Comparison of ENCODE assay signal across 8 cellular contexts in genomic region chr4:22515888-22516541, GRCh38. TPM values are rescaled to one million over a fixed set of nuclear protein-coding genes. Genes with fewer than 3 reads are reported as not detected.
A peak's percentile ranks its signal among the peaks of the same experiment; 100 is the strongest.
DNase-seq lines count a peak whose midpoint lies in the region; ATAC-seq, FAIRE-seq and TF ChIP-seq lines count a peak whose summit lies in the region.

Gene ADGRA3, minus strand, starts transcription at chr4:22516066. Its CDS starts 282 bp downstream, at chr4:22515784.

- no peak for TF ChIP-seq CTCF in IMR-90 (conservative IDR thresholded peaks at IDR 0.05; ENCODE audit: low read depth, low read length)
- no peak for TF ChIP-seq CTCF in bronchial epithelial cell (IDR thresholded peaks at IDR 0.05; ENCODE audit: insufficient read depth, low read length, severe bottlenecking)

- H3K4me3 Mint-ChIP-seq in activated CD4-positive, alpha-beta T cell treated with anti-CD3 and anti-CD28 coated beads for 36 hours = peak within 1 kb of the TSS; percentile 89

- intact Hi-C loops in activated CD4-positive, alpha-beta T cell treated with anti-CD3 and anti-CD28 coated beads for 36 hours (cut with DNase I, micrococcal nuclease) = loop anchor here (1.0 to 10.0 kb wide), 4 partner anchors 72 to 176 kb away; partner anchors contain the start of gene GBA3 (in 1 of the 2)
- intact Hi-C loops in IMR-90 (cut with micrococcal nuclease) = loop anchor here (2.0 to 10.0 kb wide), 5 partner anchors 33 to 729 kb away; no protein-coding TSS in a partner anchor

- H3K9me1 ChIP-seq in IMR-90 (ENCODE audit: insufficient read depth, low read length) = 0 out of 2 replicates have a peak, but pooled peaks cover 2% of the 10 kb centered on the region

- BruUV-seq in IMR-90 (replicated peaks; lab: Mats Ljungman, UMichigan) = no TSS peak

- H3K27ac ChIP-seq in IMR-90 (ENCODE audit: insufficient read depth, low read length) = peak within 1 kb of the TSS; percentile 58

- dilution Hi-C loops in IMR-90 (cut with HindIII; ENCODE audit: low sequenced_read_pairs, unreplicated experiment) = no loop called here

- CTCF ChIA-PET in activated CD4-positive, alpha-beta T cell treated with anti-CD3 and anti-CD28 coated beads for 36 hours (lab: Charles Lee) = no interaction called here
- CTCF ChIA-PET in IMR-90 (lab: Yijun Ruan, JAX) = interaction anchor here (0.7 kb wide), 1 partner anchor 38 kb away, joined by 4 read pairs; no protein-coding TSS in a partner anchor

- H3K36me3 ChIP-seq in IMR-90 (ENCODE audit: control insufficient read depth, insufficient read depth, low read length) (no peaks in the 10 kb centered on the region), bronchial epithelial cell (ENCODE audit: control insufficient read depth, insufficient read depth, low read length) (no peaks in the 10 kb centered on the region)

- H2AK9ac ChIP-seq in IMR-90 (replicated peaks; ENCODE audit: low read depth, low read length, poor library complexity) = peak within 1 kb of the TSS; percentile 82

- POLR2A ChIA-PET in activated CD4-positive, alpha-beta T cell treated with anti-CD3 and anti-CD28 coated beads for 36 hours (lab: Charles Lee) = interaction anchor here (1.2 kb wide), 1 partner anchor 14 kb away, joined by 3 read pairs; no protein-coding TSS in a partner anchor
- POLR2A ChIA-PET in IMR-90 (lab: Charles Lee; ENCODE audit: unreplicated experiment) = no interaction called here

- H4K91ac ChIP-seq in IMR-90 (ENCODE audit: insufficient read depth, low read depth, low read length) = peak within 1 kb of the TSS; percentile 70

- H2BK15ac ChIP-seq in IMR-90 (ENCODE audit: low read depth, low read length) = peak within 1 kb of the TSS; percentile 72; the same call in 2 of the 3 replicates

- peak within 1 kb of the TSS; percentile 52 to 86 for H4K8ac ChIP-seq in IMR-90 (ENCODE audit: low read depth in 2 of 2, low read length in 2 of 2)

- peak within 1 kb of the TSS; percentile 77 for H3K14ac ChIP-seq in IMR-90 (replicated peaks; ENCODE audit: low read depth, low read length)

- H2BK120ac ChIP-seq in IMR-90 (ENCODE audit: low read depth, low read length) = peak within 1 kb of the TSS; percentile 75

- no peak; the same call in 1 of the 2 replicates for TF ChIP-seq RAD21 in IMR-90 (IDR thresholded peaks at IDR 0.05; ENCODE audit: low read length)

- peak within 1 kb of the TSS; percentile 41 for H2BK5ac ChIP-seq in IMR-90 (ENCODE audit: low read depth, low read length, poor library complexity, severe bottlenecking)

- H3K56ac ChIP-seq in IMR-90 (ENCODE audit: extremely low read depth, insufficient read depth, low read length) = peak within 1 kb of the TSS; percentile 43; the same call in 1 of the 2 replicates

- peaks cover 7% of the 10 kb centered on the region for H3K4me1 ChIP-seq in IMR-90 (ENCODE audit: control insufficient read depth, insufficient read depth, low read length)

- H3K9ac ChIP-seq in IMR-90 (ENCODE audit: low read depth, low read length) = peak within 1 kb of the TSS; percentile 63

- no peak within 1 kb of the TSS for H4K5ac ChIP-seq in IMR-90 (ENCODE audit: low read depth, low read length)

- peak within 1 kb of the TSS; percentile 96 for H2AFZ ChIP-seq in IMR-90 (replicated peaks; ENCODE audit: low read length, poor library complexity)

- peaks cover 13% of the 10 kb centered on the region for H3K4me1 Mint-ChIP-seq in activated CD4-positive, alpha-beta T cell treated with anti-CD3 and anti-CD28 coated beads for 36 hours

- peaks cover 4 to 33% of the 10 kb centered on the region in 2 experiments; a peak in 3 of 4 replicates for H3K79me1 ChIP-seq in IMR-90 (ENCODE audit: low read depth in 1 of 2, low read length in 2 of 2)

- H3K4me2 ChIP-seq in IMR-90 (ENCODE audit: low read depth, low read length) = peak within 1 kb of the TSS; percentile 98

- H3K18ac ChIP-seq in IMR-90 (ENCODE audit: low read depth, low read length) = peak within 1 kb of the TSS; percentile 6; the same call in 1 of the 2 replicates

- DNase-seq in activated CD4-positive, alpha-beta T cell treated with anti-CD3 and anti-CD28 coated beads for 36 hours = peak; percentile 68
- DNase-seq in activated CD4-positive, alpha-beta T cell treated with anti-CD3 and anti-CD28 coated beads, Interleukin-2, amount 50 U/mL, for 1 hour = no peak
- DNase-seq in IMR-90 (peak; percentile 51), bronchial epithelial cell (ENCODE audit: low read depth) (no peak), iPS-NIHi7 (ENCODE audit: extremely low spot score) (peak; percentile 90), skeletal muscle cell (ENCODE audit: low read depth) (no peak), DMS153 (lab: John Stamatoyannopoulos, UW) (no peak)

- H3K4me3 ChIP-seq in IMR-90 (ENCODE audit: insufficient read depth, low read depth, low read length) = peak within 1 kb of the TSS; percentile 56
- H3K4me3 ChIP-seq in bronchial epithelial cell (ENCODE audit: low read depth, low read length) = peak within 1 kb of the TSS; percentile 57
- H3K4me3 ChIP-seq in skeletal muscle cell (ENCODE audit: low read depth, low read length) = peak within 1 kb of the TSS; percentile 70

- H2AK5ac ChIP-seq in IMR-90 (ENCODE audit: low read depth, low read length) = no peak within 1 kb of the TSS; the same call in 1 of the 2 replicates

- in situ Hi-C loops in IMR-90 (cut with MboI; ENCODE audit: low sequenced_read_pairs) = no loop called here

- H2BK20ac ChIP-seq in IMR-90 (ENCODE audit: low read depth, low read length) = 0 out of 2 replicates have a peak within 1 kb of the TSS, but pooled peaks have one; percentile 25

- H3K27me3 Mint-ChIP-seq in activated CD4-positive, alpha-beta T cell treated with anti-CD3 and anti-CD28 coated beads for 36 hours = peaks cover 14% of the 10 kb centered on the region

- H3K4ac ChIP-seq in IMR-90 (ENCODE audit: low read depth, low read length) = peak within 1 kb of the TSS; percentile 52

- H3K27me3 ChIP-seq in IMR-90 (ENCODE audit: control insufficient read depth, insufficient read depth, low read length) (no peaks in the 10 kb centered on the region), bronchial epithelial cell (ENCODE audit: control insufficient read depth, insufficient read depth, low read length) (no peaks in the 10 kb centered on the region)

- H4K20me1 ChIP-seq in IMR-90 (ENCODE audit: insufficient read depth, low read length) = peaks cover 20% of the 10 kb centered on the region; the same call in 1 of the 2 replicates

- FAIRE-seq in bronchial epithelial cell (lab: Jason Lieb, UNC) = no peak

- H3K9me3 ChIP-seq in IMR-90 (ENCODE audit: control insufficient read depth, insufficient read depth, low read length) = no peaks in the 10 kb centered on the region

- no peaks in the 10 kb centered on the region for H3K9me3 Mint-ChIP-seq in activated CD4-positive, alpha-beta T cell treated with anti-CD3 and anti-CD28 coated beads for 36 hours (ENCODE audit: low read depth)

- H3K36me3 Mint-ChIP-seq in activated CD4-positive, alpha-beta T cell treated with anti-CD3 and anti-CD28 coated beads for 36 hours (ENCODE audit: low read depth) = peaks cover 3% of the 10 kb centered on the region

- peak within 1 kb of the TSS; percentile 91 for H3K23ac ChIP-seq in IMR-90 (ENCODE audit: low read depth, low read length)

- ATAC-seq in activated CD4-positive, alpha-beta T cell treated with anti-CD3 and anti-CD28 coated beads for 36 hours = peak; percentile 70
- ATAC-seq in IMR-90 (ENCODE audit: low read depth) (peak; percentile 89), SK-N-SH treated with all-trans-retinoic acid at 6 μM for 48 hours (peak; percentile 82)

- peak within 1 kb of the TSS; percentile 88 for H3K27ac Mint-ChIP-seq in activated CD4-positive, alpha-beta T cell treated with anti-CD3 and anti-CD28 coated beads for 36 hours

- TF ChIP-seq POLR2A in IMR-90 (IDR thresholded peaks at IDR 0.05; ENCODE audit: low read depth, low read length) = peak; percentile 18

- WGBS in IMR-90 (ENCODE audit: extremely low coverage in 2 of 2, insufficient read length in 1 of 2), 2 experiments = 0% methylated on average over 27 of the region's 74 CpGs; no CpG with 5 or more reads in 1 of the 2 experiments

TF ChIP-seq in IMR-90, 13 proteins besides CTCF, POLR2A, EP300 and RAD21 (continues in another document):
- TF ChIP-seq, protein P1, sequence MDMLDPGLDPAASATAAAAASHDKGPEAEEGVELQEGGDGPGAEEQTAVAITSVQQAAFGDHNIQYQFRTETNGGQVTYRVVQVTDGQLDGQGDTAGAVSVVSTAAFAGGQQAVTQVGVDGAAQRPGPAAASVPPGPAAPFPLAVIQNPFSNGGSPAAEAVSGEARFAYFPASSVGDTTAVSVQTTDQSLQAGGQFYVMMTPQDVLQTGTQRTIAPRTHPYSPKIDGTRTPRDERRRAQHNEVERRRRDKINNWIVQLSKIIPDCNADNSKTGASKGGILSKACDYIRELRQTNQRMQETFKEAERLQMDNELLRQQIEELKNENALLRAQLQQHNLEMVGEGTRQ (IDR thresholded peaks at IDR 0.05; ENCODE audit: low read depth, low read length) = no peak
- TF ChIP-seq MXI1 (IDR thresholded peaks at IDR 0.05; ENCODE audit: borderline replicate concordance, low read depth, low read length) = no peak; the same call in 1 of the 2 replicates
- TF ChIP-seq FOS (IDR thresholded peaks at IDR 0.05; ENCODE audit: low read depth, low read length) = no peak

TF ChIP-seq in SK-N-SH treated with all-trans-retinoic acid at 6 μM for 48 hours, 23 proteins besides CTCF, POLR2A, EP300 and RAD21:
- TF ChIP-seq ZNF8 (CRISPR knock-in tag; IDR thresholded peaks at IDR 0.05) = no peak
- TF ChIP-seq TOX (CRISPR knock-in tag; IDR thresholded peaks at IDR 0.05; ENCODE audit: borderline replicate concordance) = no peak
- 0 out of 2 replicates have a peak, but pooled peaks have one; percentile 20 for TF ChIP-seq CSDC2 (CRISPR knock-in tag; IDR thresholded peaks at IDR 0.05)
- TF ChIP-seq ZFP3 (CRISPR knock-in tag; IDR thresholded peaks at IDR 0.05) = no peak
- TF ChIP-seq ZFP30 (CRISPR knock-in tag; IDR thresholded peaks at IDR 0.05) = 0 out of 2 replicates have a peak, but pooled peaks have one; percentile 28
- TF ChIP-seq ZC3H10 (CRISPR knock-in tag; IDR thresholded peaks at IDR 0.05) = no peak

RNA-seq across cellular contexts. Expression of gene ADGRA3, which starts in this region (rescaled TPM):
- 10 to 100 TPM; 10.8 to 15.2 TPM for total RNA-seq in activated CD4-positive, alpha-beta T cell treated with anti-CD3 and anti-CD28 coated beads for 36 hours
- total RNA-seq in IMR-90 (2012; rRNA removed) = 28.0 and 30.3 TPM in 2 replicates
- polyA plus RNA-seq in IMR-90 (2012; rRNA removed) = 17.1 and 20.1 TPM in 2 replicates
- polyA plus RNA-seq in IMR-90 (2012; cell fraction: cytosol; rRNA removed) = 5.5 and 14.0 TPM in 2 replicates
- 8.6 and 50.7 TPM in 2 replicates for polyA plus RNA-seq in IMR-90 (2012; cell fraction: nucleus; rRNA removed; ENCODE audit: low replicate concordance)
- 24.2 and 34.2 TPM in 2 replicates for total RNA-seq in bronchial epithelial cell

Comparison
In these comparisons a context has a peak if more than half of its experiments do, and no peak if none do; other contexts are left out.
1. DNase-seq: peak in activated CD4-positive, alpha-beta T cell treated with anti-CD3 and anti-CD28 coated beads for 36 hours (single experiment), IMR-90 (single experiment) and iPS-NIHi7 (single experiment); none in activated CD4-positive, alpha-beta T cell treated with anti-CD3 and anti-CD28 coated beads, Interleukin-2, amount 50 U/mL, for 1 hour (single experiment), bronchial epithelial cell (single experiment), skeletal muscle cell (single experiment) and DMS153 (single experiment).
2. Peak in every context shown above with its lines, with median percentiles within 50 percentile points of each other: ATAC-seq and H3K4me3 ChIP-seq.